8 cellular contexts compared by ENCODE assay signal in the genomic region with DNA sequence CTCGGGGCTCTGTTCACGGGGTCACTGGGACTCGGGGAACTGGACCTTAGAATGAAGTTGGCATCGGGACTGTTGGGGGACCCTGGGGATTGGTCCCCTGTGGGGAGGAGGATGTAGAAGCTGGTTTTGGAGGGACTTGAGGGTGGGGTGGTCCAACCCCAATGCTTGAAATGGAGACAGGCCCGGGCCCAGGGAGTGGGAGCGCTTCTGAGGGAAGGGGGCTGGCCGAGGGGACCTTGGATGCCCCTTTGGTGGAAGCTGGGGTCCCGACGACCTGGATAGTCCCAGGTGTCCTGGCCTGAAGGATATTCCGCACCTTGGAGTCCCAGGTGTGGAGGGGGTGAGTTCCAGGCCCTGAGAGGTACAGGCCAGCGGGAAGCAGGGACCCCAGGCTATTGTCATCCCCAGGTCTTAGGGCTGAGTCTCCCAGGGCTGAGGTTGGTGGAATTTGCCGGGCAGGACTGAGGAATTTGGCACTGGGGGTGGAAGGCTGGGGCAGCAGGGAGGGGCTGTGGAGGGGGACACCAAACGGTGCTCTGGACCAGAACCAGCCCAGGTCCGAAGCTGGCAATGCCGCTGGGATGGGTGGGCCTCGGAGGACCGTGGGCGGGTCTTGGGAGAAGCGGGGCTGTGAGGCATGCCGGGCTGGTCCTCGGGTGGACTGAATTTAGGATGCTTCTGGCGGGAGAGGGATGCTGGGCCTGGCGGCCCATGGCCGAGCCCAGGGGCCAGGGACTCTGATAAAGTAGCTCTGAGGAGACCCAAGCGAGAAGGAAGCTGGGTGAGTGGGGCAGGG. TPM values are rescaled to one million over a fixed set of nuclear protein-coding genes. Genes with fewer than 3 reads are reported as not detected.
DNase-seq lines count a peak whose midpoint lies in the region; ATAC-seq, FAIRE-seq and TF ChIP-seq lines count a peak whose summit lies in the region.

No MANE protein-coding gene starts in this region.

- H3K27me3 ChIP-seq in HepG2 (ENCODE audit: control insufficient read depth in 1 of 2, insufficient read depth in 2 of 2, low read length in 2 of 2) (no peaks in the 10 kb centered on the region; a peak in 1 of 5 replicates), right lobe of liver (no peaks in the 10 kb centered on the region), iPS-20b (ENCODE audit: insufficient read depth, low read length) (no peaks in the 10 kb centered on the region), upper lobe of right lung (no peaks in the 10 kb centered on the region)

- peak overlapping the region; percentile 77 for H3K4me2 ChIP-seq in HepG2 (ENCODE audit: low read depth, low read length)

- H3K27ac ChIP-seq in HepG2 (ENCODE audit: extremely low read length, insufficient read depth, low read length) (no peak overlapping the region), right lobe of liver (no peak overlapping the region), iPS-20b (ENCODE audit: low read length) (peak overlapping the region; percentile 26), upper lobe of right lung (no peak overlapping the region)

- H3K9me3 Mint-ChIP-seq in activated naive CD8-positive, alpha-beta T cell (ENCODE audit: low read depth), result no peaks in the 10 kb centered on the region

- no peaks in the 10 kb centered on the region for H3K27me3 Mint-ChIP-seq in activated naive CD8-positive, alpha-beta T cell

- peaks cover 21% of the 10 kb centered on the region for H3K4me1 ChIP-seq in HepG2 (ENCODE audit: insufficient read depth, low read length)
- peaks cover 0 to 4% (median 2%) of the 10 kb centered on the region in 4 donors for H3K4me1 ChIP-seq in right lobe of liver
- H3K4me1 ChIP-seq in iPS-20b (ENCODE audit: insufficient read depth, low read length), result 0 out of 2 replicates have a peak, but pooled peaks cover 5% of the 10 kb centered on the region
- H3K4me1 ChIP-seq in upper lobe of right lung, result peaks cover 22% of the 10 kb centered on the region

- DNase-seq in HepG2 (ENCODE audit: low spot score), result no peak
- no peak for DNase-seq in right lobe of liver
- no peak for DNase-seq in upper lobe of right lung
- no peak for DNase-seq in NCI-H2029 treated with DMSO at 0.1 percent for 48 hours (lab: John Stamatoyannopoulos, UW)
- no peak for DNase-seq in left lobe of liver (ENCODE audit: low spot score)
- no peak for DNase-seq in SK-N-DZ (ENCODE audit: low spot score)

- POLR2A ChIA-PET in HepG2 (lab: Yijun Ruan, JAX), result interaction anchor here (0.9 kb wide), 1 partner anchor 9 kb away, joined by 4 read pairs; no protein-coding TSS in a partner anchor

- ATAC-seq in HepG2 (no peak), right lobe of liver (no peak), upper lobe of right lung (no peak), left lobe of liver (no peak)

- peak overlapping the region; percentile 73 for H3K4me3 Mint-ChIP-seq in activated naive CD8-positive, alpha-beta T cell

- FAIRE-seq in HepG2 (lab: Jason Lieb, UNC), result no peak

- CTCF ChIA-PET in HepG2 (lab: Yijun Ruan, JAX; ENCODE audit: low intra/inter-chr PET ratio, low total read pairs), result no interaction called here

- no peak overlapping the region for H2AFZ ChIP-seq in HepG2 (ENCODE audit: low read length)

- H3K36me3 Mint-ChIP-seq in activated naive CD8-positive, alpha-beta T cell, result peaks cover 2% of the 10 kb centered on the region

- TF ChIP-seq POLR2A in HepG2 (IDR thresholded peaks at IDR 0.05; ENCODE audit: insufficient read depth in 1 of 2, low read depth in 2 of 2, low read length in 2 of 2), result no peak
- no peak for TF ChIP-seq POLR2A in right lobe of liver (IDR thresholded peaks at IDR 0.05)

- peaks cover 22% of the 10 kb centered on the region for H3K79me2 ChIP-seq in HepG2 (ENCODE audit: insufficient read depth, low read length)

- peak overlapping the region; percentile 79 to 94 (median 94) for H3K4me3 ChIP-seq in HepG2 (replicated peaks in 1 of 3; ENCODE audit: insufficient read depth in 1 of 3, low read depth in 2 of 3, low read length in 3 of 3)
- no peak overlapping the region for H3K4me3 ChIP-seq in right lobe of liver
- H3K4me3 ChIP-seq in iPS-20b (ENCODE audit: low read length), result peak overlapping the region; percentile 74
- peak overlapping the region; percentile 12 for H3K4me3 ChIP-seq in upper lobe of right lung

- 0 out of 2 replicates have a peak, but pooled peaks cover 4% of the 10 kb centered on the region for H4K20me1 ChIP-seq in HepG2 (ENCODE audit: insufficient read depth, low read length)

- TF ChIP-seq CTCF in HepG2 (CRISPR knock-in tag; IDR thresholded peaks at IDR 0.05) (no peak), right lobe of liver (IDR thresholded peaks at IDR 0.05) (no peak), upper lobe of right lung (IDR thresholded peaks at IDR 0.05) (no peak)

- no TSS peak for BruUV-seq in HepG2 (replicated peaks; lab: Mats Ljungman, UMichigan)

- peak overlapping the region; percentile 40 for H3K9ac ChIP-seq in HepG2 (ENCODE audit: insufficient read depth, low read depth, low read length)
- H3K9ac ChIP-seq in iPS-20b (ENCODE audit: low read depth, low read length), result peak overlapping the region; percentile 80; the same call in 1 of the 2 replicates

- H3K36me3 ChIP-seq in HepG2 (replicated peaks in 1 of 2; ENCODE audit: control insufficient read depth in 1 of 2, insufficient read depth in 2 of 2, low read length in 2 of 2), result peaks cover 14 to 26% of the 10 kb centered on the region in 2 experiments; a peak in 4 of 5 replicates
- peaks cover 0 to 22% (median 1%) of the 10 kb centered on the region in 4 donors for H3K36me3 ChIP-seq in right lobe of liver
- H3K36me3 ChIP-seq in iPS-20b (ENCODE audit: insufficient read depth, low read depth, low read length), result peaks cover 29% of the 10 kb centered on the region
- H3K36me3 ChIP-seq in upper lobe of right lung, result peaks cover 22% of the 10 kb centered on the region

- no peak overlapping the region for H3K27ac Mint-ChIP-seq in activated naive CD8-positive, alpha-beta T cell

- H3K9me3 ChIP-seq in HepG2 (ENCODE audit: low read length), result no peaks in the 10 kb centered on the region
- H3K9me3 ChIP-seq in right lobe of liver, result no peaks in the 10 kb centered on the region
- H3K9me3 ChIP-seq in iPS-20b (ENCODE audit: insufficient read depth, low read depth, low read length), result no peaks in the 10 kb centered on the region
- H3K9me3 ChIP-seq in upper lobe of right lung, result no peaks in the 10 kb centered on the region

- TF ChIP-seq RAD21 in HepG2 (CRISPR knock-in tag; IDR thresholded peaks at IDR 0.05), result no peak

- intact Hi-C loops in HepG2 (cut with micrococcal nuclease; ENCODE audit: unreplicated experiment) (loop anchor here (5.0 kb wide), 1 partner anchor 63 kb away; a partner anchor contains a TSS), right lobe of liver (cut with DNase I) (no loop called here), upper lobe of right lung (cut with DNase I) (no loop called here)

- H3K4me1 Mint-ChIP-seq in activated naive CD8-positive, alpha-beta T cell (ENCODE audit: low read depth), result peaks cover 17% of the 10 kb centered on the region

- TF ChIP-seq EP300 in HepG2 (IDR thresholded peaks at IDR 0.05; ENCODE audit: low read depth in 2 of 2, low read length in 2 of 2), result no peak
- no peak for TF ChIP-seq EP300 in HepG2 (CRISPR knock-in tag; IDR thresholded peaks at IDR 0.05; ENCODE audit: borderline replicate concordance)

- 47% methylated on average over 25 of the region's 25 CpGs for WGBS in HepG2 (ENCODE audit: low lambda C conversion rate)
- no CpG with 5 or more reads among the region's 25 CpGs for WGBS in right lobe of liver (ENCODE audit: insufficient coverage, low coverage, low lambda C conversion rate, missing lambda C conversion rate)

- in situ Hi-C loops in HepG2 (cut with HindIII; ENCODE audit: extremely low pct_ligation_motif_present, low pct_unique_long_range_greater_than_20kb), result no loop called here

RNA-seq across cellular contexts. Expression of a gene that starts 1.8 kb away (rescaled TPM):
- total RNA-seq in HepG2 (2016; rRNA removed; fragmentation: Illumina TruSeq; extraction: Trizol), result 47.9 and 51.1 TPM in 2 replicates
- total RNA-seq in HepG2 (2016; cell fraction: cytosol; rRNA removed; fragmentation: Illumina TruSeq; extraction: Trizol; ENCODE audit: low read depth), result 7.5 and 8.8 TPM in 2 replicates
- 38.9 and 55.4 TPM in 2 replicates for total RNA-seq in HepG2 (2016; cell fraction: insoluble cytoplasmic fraction; rRNA removed; fragmentation: Illumina TruSeq; extraction: Trizol)
- total RNA-seq in HepG2 (2016; cell fraction: membrane; rRNA removed; fragmentation: Illumina TruSeq; extraction: Trizol), result 11.6 and 13.8 TPM in 2 replicates
- 29.4 and 31.2 TPM in 2 replicates for total RNA-seq in HepG2 (2016; cell fraction: nucleus; rRNA removed; fragmentation: Illumina TruSeq; extraction: Trizol)
- polyA plus RNA-seq in HepG2 (2011; rRNA removed), result 20.0 and 26.0 TPM in 2 replicates
- 11.0 and 22.9 TPM in 2 replicates for polyA plus RNA-seq in HepG2 (2011; cell fraction: cytosol; rRNA removed)
- 50.4 and 56.5 TPM in 2 replicates for polyA plus RNA-seq in HepG2 (2011; cell fraction: nucleus; rRNA removed)
- polyA plus RNA-seq in HepG2 (2012), result 20.9 and 29.2 TPM in 2 replicates
- polyA plus RNA-seq in HepG2 (2016; cell fraction: cytosol; fragmentation: Illumina TruSeq; extraction: Trizol; ENCODE audit: low read depth), result 5.7 and 6.4 TPM in 2 replicates
- 59.0 and 65.1 TPM in 2 replicates for polyA plus RNA-seq in HepG2 (2016; cell fraction: insoluble cytoplasmic fraction; fragmentation: Illumina TruSeq; extraction: Trizol; ENCODE audit: low read depth)
- polyA plus RNA-seq in HepG2 (2016; cell fraction: membrane; fragmentation: Illumina TruSeq; extraction: Trizol; ENCODE audit: low read depth), result 8.6 and 10.8 TPM in 2 replicates
- 76.7 and 79.6 TPM in 2 replicates for polyA plus RNA-seq in HepG2 (2016; cell fraction: nucleus; fragmentation: Illumina TruSeq; extraction: Trizol; ENCODE audit: insufficient read depth, low read depth)
- 12.6 and 23.4 TPM in 2 replicates for polyA minus RNA-seq in HepG2 (2011; rRNA and poly(A)+ RNA removed; ENCODE audit: low replicate concordance)
- polyA minus RNA-seq in HepG2 (2011; cell fraction: cytosol; rRNA and poly(A)+ RNA removed), result 10.2 and 16.9 TPM in 2 replicates
- 12.0 and 12.8 TPM in 2 replicates for polyA minus RNA-seq in HepG2 (2011; cell fraction: nucleus; rRNA and poly(A)+ RNA removed)
- total RNA-seq in right lobe of liver, result 10 to 100 TPM in 5 of 6 experiments, 1 to 10 TPM in 1; 8.4 to 16.3 (median 14.0) TPM
- total RNA-seq in upper lobe of right lung, result 30.6 TPM
- 16.8 TPM for total RNA-seq in left lobe of liver
- 65.8 and 106 TPM in 2 replicates for polyA plus RNA-seq in SK-N-DZ (2014; cell fraction: cytosol; rRNA removed)
- polyA plus RNA-seq in SK-N-DZ (2014; cell fraction: nucleus; rRNA removed), result 127 and 128 TPM in 2 replicates

RNA-seq across cellular contexts. Expression of a gene that starts 16.3 kb away (rescaled TPM):
- 33.6 and 35.5 TPM in 2 replicates for total RNA-seq in HepG2 (2016; rRNA removed; fragmentation: Illumina TruSeq; extraction: Trizol)
- 82.0 and 89.5 TPM in 2 replicates for total RNA-seq in HepG2 (2016; cell fraction: cytosol; rRNA removed; fragmentation: Illumina TruSeq; extraction: Trizol; ENCODE audit: low read depth)
- 26.5 and 40.3 TPM in 2 replicates for total RNA-seq in HepG2 (2016; cell fraction: insoluble cytoplasmic fraction; rRNA removed; fragmentation: Illumina TruSeq; extraction: Trizol)
- total RNA-seq in HepG2 (2016; cell fraction: membrane; rRNA removed; fragmentation: Illumina TruSeq; extraction: Trizol), result 92.4 and 97.7 TPM in 2 replicates
- total RNA-seq in HepG2 (2016; cell fraction: nucleus; rRNA removed; fragmentation: Illumina TruSeq; extraction: Trizol), result 14.4 and 21.6 TPM in 2 replicates
- 34.9 and 44.2 TPM in 2 replicates for polyA plus RNA-seq in HepG2 (2011; rRNA removed)
- polyA plus RNA-seq in HepG2 (2011; cell fraction: cytosol; rRNA removed), result 33.0 and 55.5 TPM in 2 replicates
- polyA plus RNA-seq in HepG2 (2011; cell fraction: nucleus; rRNA removed), result 41.1 and 57.2 TPM in 2 replicates
- polyA plus RNA-seq in HepG2 (2012), result 24.9 and 32.9 TPM in 2 replicates
- 99.5 and 107 TPM in 2 replicates for polyA plus RNA-seq in HepG2 (2016; cell fraction: cytosol; fragmentation: Illumina TruSeq; extraction: Trizol; ENCODE audit: low read depth)
- 35.2 and 44.8 TPM in 2 replicates for polyA plus RNA-seq in HepG2 (2016; cell fraction: insoluble cytoplasmic fraction; fragmentation: Illumina TruSeq; extraction: Trizol; ENCODE audit: low read depth)
- polyA plus RNA-seq in HepG2 (2016; cell fraction: membrane; fragmentation: Illumina TruSeq; extraction: Trizol; ENCODE audit: low read depth), result 107 and 115 TPM in 2 replicates
- polyA plus RNA-seq in HepG2 (2016; cell fraction: nucleus; fragmentation: Illumina TruSeq; extraction: Trizol; ENCODE audit: insufficient read depth, low read depth), result 46.4 and 52.3 TPM in 2 replicates
- polyA minus RNA-seq in HepG2 (2011; rRNA and poly(A)+ RNA removed; ENCODE audit: low replicate concordance), result 27.9 and 43.0 TPM in 2 replicates
- 17.5 and 20.2 TPM in 2 replicates for polyA minus RNA-seq in HepG2 (2011; cell fraction: cytosol; rRNA and poly(A)+ RNA removed)
- polyA minus RNA-seq in HepG2 (2011; cell fraction: nucleus; rRNA and poly(A)+ RNA removed), result 7.8 and 11.1 TPM in 2 replicates
- 10 to 100 TPM; 47.2 to 79.1 (median 58.8) TPM for total RNA-seq in right lobe of liver
- 113 TPM for total RNA-seq in upper lobe of right lung
- 73.5 TPM for total RNA-seq in left lobe of liver
- 45.3 and 50.1 TPM in 2 replicates for polyA plus RNA-seq in SK-N-DZ (2014; cell fraction: cytosol; rRNA removed)
- polyA plus RNA-seq in SK-N-DZ (2014; cell fraction: nucleus; rRNA removed), result 41.8 and 100 TPM in 2 replicates

RNA-seq across cellular contexts. Expression of a gene that starts 44.4 kb away (rescaled TPM):
- 0.80 and 1.3 TPM in 2 replicates for total RNA-seq in HepG2 (2016; rRNA removed; fragmentation: Illumina TruSeq; extraction: Trizol)
- total RNA-seq in HepG2 (2016; cell fraction: cytosol; rRNA removed; fragmentation: Illumina TruSeq; extraction: Trizol; ENCODE audit: low read depth), result 1.2 and 1.4 TPM in 2 replicates
- total RNA-seq in HepG2 (2016; cell fraction: insoluble cytoplasmic fraction; rRNA removed; fragmentation: Illumina TruSeq; extraction: Trizol), result 0.68 and 1.3 TPM in 2 replicates
- 0.12 and 0.21 TPM in 2 replicates for total RNA-seq in HepG2 (2016; cell fraction: membrane; rRNA removed; fragmentation: Illumina TruSeq; extraction: Trizol)
- 1.0 and 1.1 TPM in 2 replicates for total RNA-seq in HepG2 (2016; cell fraction: nucleus; rRNA removed; fragmentation: Illumina TruSeq; extraction: Trizol)
- 1.1 and 1.9 TPM in 2 replicates for polyA plus RNA-seq in HepG2 (2011; rRNA removed)
- polyA plus RNA-seq in HepG2 (2011; cell fraction: cytosol; rRNA removed), result 0.72 and 0.76 TPM in 2 replicates
- polyA plus RNA-seq in HepG2 (2011; cell fraction: nucleus; rRNA removed), result 12.5 and 14.8 TPM in 2 replicates
- 0.82 and 1.4 TPM in 2 replicates for polyA plus RNA-seq in HepG2 (2012)
- polyA plus RNA-seq in HepG2 (2016; cell fraction: cytosol; fragmentation: Illumina TruSeq; extraction: Trizol; ENCODE audit: low read depth), result 1.2 and 1.5 TPM in 2 replicates
- 0.48 and 0.53 TPM in 2 replicates for polyA plus RNA-seq in HepG2 (2016; cell fraction: insoluble cytoplasmic fraction; fragmentation: Illumina TruSeq; extraction: Trizol; ENCODE audit: low read depth)
- 0.08 and 0.13 TPM in 2 replicates for polyA plus RNA-seq in HepG2 (2016; cell fraction: membrane; fragmentation: Illumina TruSeq; extraction: Trizol; ENCODE audit: low read depth)
- 2.9 and 3.1 TPM in 2 replicates for polyA plus RNA-seq in HepG2 (2016; cell fraction: nucleus; fragmentation: Illumina TruSeq; extraction: Trizol; ENCODE audit: insufficient read depth, low read depth)
- polyA minus RNA-seq in HepG2 (2011; rRNA and poly(A)+ RNA removed; ENCODE audit: low replicate concordance), result 0.19 and 0.78 TPM in 2 replicates
- polyA minus RNA-seq in HepG2 (2011; cell fraction: cytosol; rRNA and poly(A)+ RNA removed), result 1.1 and 1.3 TPM in 2 replicates
- polyA minus RNA-seq in HepG2 (2011; cell fraction: nucleus; rRNA and poly(A)+ RNA removed), result 1.0 and 1.6 TPM in 2 replicates
- 10 to 100 TPM; 28.4 to 51.2 (median 39.3) TPM for total RNA-seq in right lobe of liver
- 4.1 TPM for total RNA-seq in upper lobe of right lung
- 36.8 TPM for total RNA-seq in left lobe of liver
- 0.01 and 0.07 TPM in 2 replicates for polyA plus RNA-seq in SK-N-DZ (2014; cell fraction: cytosol; rRNA removed)
- polyA plus RNA-seq in SK-N-DZ (2014; cell fraction: nucleus; rRNA removed), result 0.08 and 0.15 TPM in 2 replicates

Comparison
In these comparisons a context has a peak if more than half of its experiments do, and no peak if none do; other contexts are left out.
1. H3K4me3 ChIP-seq: peak in HepG2 (3 of 3), iPS-20b (single experiment) and upper lobe of right lung (single experiment); none in right lobe of liver (0 of 3).